19 cellular contexts compared by ENCODE assay signal in the genomic region with DNA sequence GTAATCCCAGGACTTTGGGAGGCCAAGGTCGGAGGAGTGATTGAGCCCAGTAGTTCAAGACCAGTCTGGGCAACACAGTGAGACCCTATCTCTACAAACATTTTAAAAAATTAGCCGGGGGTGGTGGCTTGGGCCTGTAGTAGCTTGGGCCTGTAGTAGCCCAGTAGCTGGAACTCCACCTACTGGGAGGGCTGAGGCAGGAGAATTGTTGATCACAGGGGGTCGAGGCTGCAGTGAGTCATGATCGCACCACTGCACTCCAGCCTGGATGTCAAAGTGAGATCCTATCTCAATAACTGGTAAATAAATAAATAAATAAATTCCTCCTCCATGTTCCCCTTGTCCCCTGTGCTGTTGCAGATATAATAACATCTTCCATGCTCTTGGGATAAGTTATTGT.
"Had no signal": no experiment of that assay in that cellular context is flagged by ENCODE, and none has a peak within 500 bp of the region (broad histone marks: within the 10 kb centered on the region; RNA-seq: fewer than 3 reads in every experiment).

No MANE protein-coding gene starts in this region.

- ATAC-seq: effector memory CD8-positive, alpha-beta T cell; mucosa of descending colon; naive thymus-derived CD8-positive, alpha-beta T cell; pancreas; stimulated activated effector memory CD8-positive, alpha-beta T cell treated with anti-CD3 and anti-CD28 coated beads, Interleukin-12 subunit alpha, Interleukin-12 subunit beta, amount 100 ng/mL, for 72 hours; stimulated activated naive CD8-positive, alpha-beta T cell treated with anti-CD3 and anti-CD28 coated beads, Interleukin-15, Interleukin-2, amounts not matched to agents 100 U/mL and 50 U/mL, for 24 hours had no signal

- H3K4me3 ChIP-seq: esophagus squamous epithelium, mucosa of descending colon, neural progenitor cell, pancreas, tibial artery, upper lobe of left lung, uterus had no signal

- H3K4me2 ChIP-seq: neural progenitor cell had no signal

- H3K27ac Mint-ChIP-seq: effector memory CD8-positive, alpha-beta T cell; naive thymus-derived CD8-positive, alpha-beta T cell; neural progenitor cell; progenitor cell of endocrine pancreas; stimulated activated effector memory CD8-positive, alpha-beta T cell treated with anti-CD3 and anti-CD28 coated beads, Interleukin-12 subunit alpha, Interleukin-12 subunit beta, amount 100 ng/mL, for 72 hours had no signal

- H2AFZ ChIP-seq: neural progenitor cell had no signal

- H3K27ac ChIP-seq: esophagus squamous epithelium, neural progenitor cell, pancreas, tibial artery, upper lobe of left lung, uterus had no signal

- H3K27me3 ChIP-seq: esophagus squamous epithelium, neural progenitor cell, tibial artery, upper lobe of left lung, uterus had no signal

- H3K4me3 Mint-ChIP-seq: effector memory CD8-positive, alpha-beta T cell; naive thymus-derived CD8-positive, alpha-beta T cell; neural progenitor cell; stimulated activated effector memory CD8-positive, alpha-beta T cell treated with anti-CD3 and anti-CD28 coated beads, Interleukin-12 subunit alpha, Interleukin-12 subunit beta, amount 100 ng/mL, for 72 hours had no signal

- DNase-seq: effector memory CD8-positive, alpha-beta T cell; esophagus squamous epithelium; foreskin fibroblast; kidney glomerular epithelial cell; mucosa of descending colon; naive thymus-derived CD8-positive, alpha-beta T cell; nucleus accumbens; pancreas; right cardiac atrium; small intestine; stimulated activated CD4-positive, alpha-beta T cell treated with anti-CD3 and anti-CD28 coated beads, Interleukin-4, amount 100 ng/mL, for 1 hour; stimulated activated CD8-positive, alpha-beta memory T cell treated with anti-CD3 and anti-CD28 coated beads, Interleukin-4, amount 100 ng/mL, for 48 hours; stimulated activated naive CD8-positive, alpha-beta T cell treated with anti-CD3 and anti-CD28 coated beads, Interleukin-15, Interleukin-2, amounts not matched to agents 100 U/mL and 50 U/mL, for 24 hours; tibial artery; upper lobe of left lung; uterus had no signal

- H3K4me1 Mint-ChIP-seq: naive thymus-derived CD8-positive, alpha-beta T cell; stimulated activated effector memory CD8-positive, alpha-beta T cell treated with anti-CD3 and anti-CD28 coated beads, Interleukin-12 subunit alpha, Interleukin-12 subunit beta, amount 100 ng/mL, for 72 hours had no signal

- H3K36me3 Mint-ChIP-seq: naive thymus-derived CD8-positive, alpha-beta T cell; stimulated activated effector memory CD8-positive, alpha-beta T cell treated with anti-CD3 and anti-CD28 coated beads, Interleukin-12 subunit alpha, Interleukin-12 subunit beta, amount 100 ng/mL, for 72 hours had no signal

- H3K9me3 ChIP-seq: esophagus squamous epithelium, mucosa of descending colon, pancreas, tibial artery, upper lobe of left lung, uterus had no signal

- H3K27me3 Mint-ChIP-seq: effector memory CD8-positive, alpha-beta T cell; progenitor cell of endocrine pancreas had no signal

- H3K36me3 ChIP-seq: esophagus squamous epithelium, pancreas, upper lobe of left lung, uterus had no signal

- H3K4me1 ChIP-seq: esophagus squamous epithelium, pancreas, tibial artery, upper lobe of left lung, uterus had no signal

- H3K9ac ChIP-seq: neural progenitor cell had no signal
